ENCODE assay signal across 8 cellular contexts in the genomic region with DNA sequence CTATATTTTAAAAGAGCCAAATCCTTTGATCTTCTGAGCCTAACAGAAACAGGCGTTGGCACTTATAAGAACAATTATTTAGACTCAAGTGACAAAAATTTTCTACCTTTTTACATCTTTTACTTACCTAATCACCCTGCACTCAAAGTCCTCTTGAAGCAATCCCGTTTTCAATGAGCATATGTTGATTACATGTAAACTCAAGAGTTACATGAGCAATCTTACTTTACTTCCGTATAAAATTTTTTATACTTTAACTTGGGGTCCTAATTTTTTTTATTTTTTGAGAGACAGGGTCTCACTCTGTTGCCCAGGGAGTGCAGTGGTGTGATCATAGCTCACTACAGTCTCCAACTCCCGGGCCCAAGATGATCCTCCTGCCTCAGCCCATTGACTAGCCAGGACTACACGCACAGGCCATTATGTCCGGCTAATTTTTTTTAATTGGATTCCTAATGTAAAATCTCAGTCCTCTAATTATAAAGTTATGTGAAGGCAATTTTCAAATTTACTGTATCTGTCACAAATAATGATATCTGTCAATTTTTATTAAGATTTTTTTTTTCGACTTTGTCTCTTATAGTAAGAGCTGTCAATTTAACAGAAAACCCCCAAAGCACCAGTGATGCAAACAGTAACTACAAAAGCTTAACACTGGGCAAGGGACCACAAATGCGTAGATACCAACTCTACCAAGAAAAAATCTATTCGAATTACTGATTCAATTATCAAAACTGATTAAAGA. TPM values are rescaled to one million over a fixed set of nuclear protein-coding genes. Genes with fewer than 3 reads are reported as not detected.
A peak's percentile ranks its signal among the peaks of the same experiment; 100 is the strongest.
DNase-seq lines count a peak whose midpoint lies in the region; ATAC-seq and TF ChIP-seq lines count a peak whose summit lies in the region.

No MANE protein-coding gene starts in this region.

- peaks cover 16% of the 10 kb centered on the region for H3K36me3 ChIP-seq in left ventricle myocardium inferior
- H3K36me3 ChIP-seq in mesodermal cell (ENCODE audit: control insufficient read depth, insufficient read depth, low read length) = peaks cover 30% of the 10 kb centered on the region

- peaks cover 75% of the 10 kb centered on the region for H3K4me1 ChIP-seq in left ventricle myocardium inferior
- peaks cover 8% of the 10 kb centered on the region for H3K4me1 ChIP-seq in mesodermal cell (ENCODE audit: control insufficient read depth, insufficient read depth, low read length, poor library complexity, severe bottlenecking)

- intact Hi-C loops in left ventricle myocardium inferior (cut with micrococcal nuclease) (no loop called here), Right ventricle myocardium inferior (cut with DNase I) (no loop called here)

- H3K27me3 Mint-ChIP-seq in brain = peaks cover 15% of the 10 kb centered on the region

- peak overlapping the region; percentile 98 to 100 (median 99) for H3K27ac Mint-ChIP-seq in brain

- 17 to 48% methylated on average over 2 to 4 of the region's 9 CpGs for WGBS in mesodermal cell (ENCODE audit: insufficient coverage in 2 of 2), 2 experiments

- TF ChIP-seq CTCF in left ventricle myocardium inferior (IDR thresholded peaks at IDR 0.05; ENCODE audit: borderline replicate concordance) (no peak), brain (conservative IDR thresholded peaks at IDR 0.05) (no peak)

- H3K4me3 ChIP-seq in left ventricle myocardium inferior = peak overlapping the region; percentile 96
- peak overlapping the region; percentile 99 for H3K4me3 ChIP-seq in mesodermal cell (ENCODE audit: extremely low read depth, insufficient read depth, low read length, poor library complexity, severe bottlenecking)

- H3K4me1 Mint-ChIP-seq in brain = peaks cover 77% of the 10 kb centered on the region

- ATAC-seq in Right ventricle myocardium inferior (no peak), HG02588 (IDR thresholded peaks at IDR 0.05; ENCODE audit: unreplicated experiment) (no peak), HG03571 (IDR thresholded peaks at IDR 0.05; ENCODE audit: unreplicated experiment) (no peak), GM18505 (IDR thresholded peaks at IDR 0.05; ENCODE audit: unreplicated experiment) (no peak)

- DNase-seq in left ventricle myocardium inferior (no peak), Right ventricle myocardium inferior (ENCODE audit: missing footprints) (no peak)
- DNase-seq in NK-92 treated with Interleukin-12 subunit alpha and Interleukin-12 subunit beta, amount 100 ng/mL, for 24 hours (lab: John Stamatoyannopoulos, UW) = no peak

- peaks cover 0 to 11% (median 4%) of the 10 kb centered on the region in 5 experiments for H3K9me3 Mint-ChIP-seq in brain

- H3K27me3 ChIP-seq in left ventricle myocardium inferior (ENCODE audit: low read depth) = no peaks in the 10 kb centered on the region

- H3K27ac ChIP-seq in left ventricle myocardium inferior (replicated peaks) (peak overlapping the region; percentile 99), mesodermal cell (ENCODE audit: low read depth, low read length, severe bottlenecking) (no peak overlapping the region)

- peaks cover 26% of the 10 kb centered on the region for H3K36me3 Mint-ChIP-seq in brain

- H3K4me3 Mint-ChIP-seq in brain = peak overlapping the region; percentile 90 to 99 (median 94)

- no peak for TF ChIP-seq POLR2A in GM18505 (IDR thresholded peaks at IDR 0.05; ENCODE audit: borderline replicate concordance, extremely low read depth, insufficient read depth, insufficient read length)

- H3K9me3 ChIP-seq in left ventricle myocardium inferior (replicated peaks) (no peaks in the 10 kb centered on the region), mesodermal cell (ENCODE audit: control insufficient read depth, low read length) (no peaks in the 10 kb centered on the region)

RNA-seq across cellular contexts. Expression of a gene that starts 2.2 kb away (rescaled TPM):
- total RNA-seq in left ventricle myocardium inferior (491 TPM), Right ventricle myocardium inferior (547 TPM)
- polyA plus RNA-seq in brain (ENCODE audit: insufficient read depth, low read depth, low replicate concordance) = 1,051 TPM
- 507 TPM for polyA plus RNA-seq in mesodermal cell (2013, experiment 1 of 2)
- 641 TPM for polyA plus RNA-seq in mesodermal cell (2013, experiment 2 of 2)

RNA-seq across cellular contexts. Expression of a gene that starts 19.1 kb away (rescaled TPM):
- not detected for total RNA-seq in left ventricle myocardium inferior
- total RNA-seq in Right ventricle myocardium inferior = not detected
- not detected for polyA plus RNA-seq in brain (ENCODE audit: insufficient read depth, low read depth, low replicate concordance)
- not detected for polyA plus RNA-seq in mesodermal cell (2013, experiment 1 of 2)
- polyA plus RNA-seq in mesodermal cell (2013, experiment 2 of 2) = not detected
